Comparison of ENCODE assay signal across 8 cellular contexts in genomic region chr1:236065509-236066005, GRCh38. TPM values are rescaled to one million over a fixed set of nuclear protein-coding genes. Genes with fewer than 3 reads are reported as not detected.
A peak's percentile ranks its signal among the peaks of the same experiment; 100 is the strongest.
DNase-seq lines count a peak whose midpoint lies in the region; ATAC-seq and TF ChIP-seq lines count a peak whose summit lies in the region.
"Had no signal": no experiment of that assay in that cellular context is flagged by ENCODE, and none has a peak within 500 bp of the region (broad histone marks: within the 10 kb centered on the region; RNA-seq: fewer than 3 reads in every experiment).

No MANE protein-coding gene starts in this region.

- WGBS in mammary epithelial cell (ENCODE audit: low coverage, missing lambda C conversion rate), result 89% methylated on average over 15 of the region's 17 CpGs

- BruUV-seq in mammary epithelial cell (replicated peaks; lab: Mats Ljungman, UMichigan), result no TSS peak

- dilution Hi-C loops in mammary epithelial cell (cut with HindIII; ENCODE audit: low sequenced_read_pairs), result no loop called here

- H3K4me3 ChIP-seq in HUES6 (ENCODE audit: low read depth, low read length) (peak overlapping the region; percentile 80), mammary epithelial cell (replicated peaks in 1 of 3; ENCODE audit: insufficient read depth in 1 of 3, low read depth in 2 of 3, low read length in 3 of 3) (peak overlapping the region in 2 of 3 experiments; percentile 54 to 72), stomach smooth muscle (ENCODE audit: low read length in 2 of 2) (peak overlapping the region; percentile 94 to 95)

- in situ Hi-C loops in mammary epithelial cell (cut with MboI; ENCODE audit: low sequenced_read_pairs in 2 of 2), result no loop called here

- no peaks in the 10 kb centered on the region for H3K79me2 ChIP-seq in mammary epithelial cell (ENCODE audit: insufficient read depth, low read length)

- intact Hi-C loops in mammary epithelial cell (cut with micrococcal nuclease), result loop anchor here (2.0 to 10.0 kb wide), 2 partner anchors 95 to 201 kb away; partner anchors contain the start of gene LYST

- peak overlapping the region; percentile 77 for H3K9ac ChIP-seq in HUES6 (ENCODE audit: low read length)
- no peak overlapping the region for H3K9ac ChIP-seq in mammary epithelial cell (ENCODE audit: insufficient read depth, low read length)
- H3K9ac ChIP-seq in stomach smooth muscle (ENCODE audit: low read length in 2 of 2), result peak overlapping the region; percentile 100

- H3K27ac ChIP-seq in HUES6 (ENCODE audit: low read depth, low read length), result no peak overlapping the region
- no peak overlapping the region for H3K27ac ChIP-seq in mammary epithelial cell (ENCODE audit: insufficient read depth, low read depth, low read length)
- peak overlapping the region; percentile 48 for H3K27ac ChIP-seq in layer of hippocampus (ENCODE audit: low read depth, low read length)
- peak overlapping the region; percentile 100 for H3K27ac ChIP-seq in stomach smooth muscle (ENCODE audit: low read length)

- peak overlapping the region; percentile 90 for H2AFZ ChIP-seq in mammary epithelial cell (ENCODE audit: low read depth, low read length)

- H3K9me3 ChIP-seq in HUES6 (ENCODE audit: control insufficient read depth, insufficient read depth, low read depth, low read length) (0 out of 2 replicates have a peak, but pooled peaks cover under 1% of the 10 kb centered on the region), mammary epithelial cell (replicated peaks; ENCODE audit: insufficient read depth, low read length) (peaks cover under 1% of the 10 kb centered on the region), stomach smooth muscle (ENCODE audit: control insufficient read depth in 2 of 2, low read length in 2 of 2) (peaks cover under 1 to 3% of the 10 kb centered on the region in 2 donors)

- H3K4me1 ChIP-seq in HUES6 (ENCODE audit: control insufficient read depth, insufficient read depth, low read length) (peaks cover 13% of the 10 kb centered on the region), mammary epithelial cell (ENCODE audit: insufficient read depth, low read length) (peaks cover 15% of the 10 kb centered on the region), stomach smooth muscle (ENCODE audit: control insufficient read depth, insufficient read depth, low read length) (peaks cover 44% of the 10 kb centered on the region)

- peak overlapping the region; percentile 99 for H3K4me2 ChIP-seq in mammary epithelial cell (ENCODE audit: insufficient read depth, low read depth, low read length)

- no peak for DNase-seq in mammary epithelial cell
- DNase-seq in SKM-1 treated with dmso at 0.1 percent for 144 hours (lab: John Stamatoyannopoulos, UW; ENCODE audit: unreplicated experiment), result no peak

- CTCF ChIA-PET in mammary epithelial cell (lab: Charles Lee; ENCODE audit: low non-redundant PET), result no interaction called here

- no peak for TF ChIP-seq CTCF in mammary epithelial cell (conservative IDR thresholded peaks at IDR 0.05 in 1 of 2, IDR thresholded peaks at IDR 0.05 in 1 of 2; ENCODE audit: extremely low read depth in 1 of 2, insufficient read depth in 1 of 2, low read depth in 1 of 2, low read length in 2 of 2)

- ATAC-seq in HG03457 (IDR thresholded peaks at IDR 0.05; ENCODE audit: unreplicated experiment) (no peak), HG03280 (IDR thresholded peaks at IDR 0.05; ENCODE audit: unreplicated experiment) (no peak)
- ATAC-seq: HCT116 had no signal

- peaks cover 39% of the 10 kb centered on the region for H3K27me3 ChIP-seq in HUES6 (ENCODE audit: control insufficient read depth, insufficient read depth, low read length)
- H3K27me3 ChIP-seq in mammary epithelial cell (ENCODE audit: insufficient read depth, low read length), result peaks cover 15% of the 10 kb centered on the region
- H3K27me3 ChIP-seq in layer of hippocampus (ENCODE audit: control insufficient read depth, insufficient read depth, low read length), result peaks cover 10% of the 10 kb centered on the region
- no peaks in the 10 kb centered on the region for H3K27me3 ChIP-seq in stomach smooth muscle (ENCODE audit: control insufficient read depth in 1 of 2, insufficient read depth in 2 of 2, low read length in 2 of 2)

- H3K36me3 ChIP-seq in HUES6 (ENCODE audit: control insufficient read depth, insufficient read depth, low read length) (no peaks in the 10 kb centered on the region), mammary epithelial cell (ENCODE audit: insufficient read depth, low read length) (no peaks in the 10 kb centered on the region), stomach smooth muscle (ENCODE audit: control insufficient read depth in 2 of 2, insufficient read depth in 2 of 2, low read length in 2 of 2) (peaks cover 2 to 6% of the 10 kb centered on the region in 2 donors)

- H4K20me1 ChIP-seq in mammary epithelial cell (ENCODE audit: insufficient read depth, low read length), result no peaks in the 10 kb centered on the region

RNA-seq across cellular contexts. Expression of gene NID1, which starts 0.7 kb away (rescaled TPM):
- 10 to 100 TPM in 1 of 2 donors, 1 to 10 TPM in 1; 8.0 to 21.3 TPM for total RNA-seq in mammary epithelial cell
- 3.7 TPM for polyA plus RNA-seq in mammary epithelial cell
- polyA minus RNA-seq in mammary epithelial cell, result 13.8 TPM

Comparison
In these comparisons a context has a peak if more than half of its experiments do, and no peak if none do; other contexts are left out.
1. H3K27ac ChIP-seq: peak in layer of hippocampus (single experiment) and stomach smooth muscle (single experiment); none in HUES6 (single experiment) and mammary epithelial cell (single experiment).
2. Peak in every context shown above with its lines, with median percentiles within 50 percentile points of each other: H3K4me3 ChIP-seq.